In the genomic region with DNA sequence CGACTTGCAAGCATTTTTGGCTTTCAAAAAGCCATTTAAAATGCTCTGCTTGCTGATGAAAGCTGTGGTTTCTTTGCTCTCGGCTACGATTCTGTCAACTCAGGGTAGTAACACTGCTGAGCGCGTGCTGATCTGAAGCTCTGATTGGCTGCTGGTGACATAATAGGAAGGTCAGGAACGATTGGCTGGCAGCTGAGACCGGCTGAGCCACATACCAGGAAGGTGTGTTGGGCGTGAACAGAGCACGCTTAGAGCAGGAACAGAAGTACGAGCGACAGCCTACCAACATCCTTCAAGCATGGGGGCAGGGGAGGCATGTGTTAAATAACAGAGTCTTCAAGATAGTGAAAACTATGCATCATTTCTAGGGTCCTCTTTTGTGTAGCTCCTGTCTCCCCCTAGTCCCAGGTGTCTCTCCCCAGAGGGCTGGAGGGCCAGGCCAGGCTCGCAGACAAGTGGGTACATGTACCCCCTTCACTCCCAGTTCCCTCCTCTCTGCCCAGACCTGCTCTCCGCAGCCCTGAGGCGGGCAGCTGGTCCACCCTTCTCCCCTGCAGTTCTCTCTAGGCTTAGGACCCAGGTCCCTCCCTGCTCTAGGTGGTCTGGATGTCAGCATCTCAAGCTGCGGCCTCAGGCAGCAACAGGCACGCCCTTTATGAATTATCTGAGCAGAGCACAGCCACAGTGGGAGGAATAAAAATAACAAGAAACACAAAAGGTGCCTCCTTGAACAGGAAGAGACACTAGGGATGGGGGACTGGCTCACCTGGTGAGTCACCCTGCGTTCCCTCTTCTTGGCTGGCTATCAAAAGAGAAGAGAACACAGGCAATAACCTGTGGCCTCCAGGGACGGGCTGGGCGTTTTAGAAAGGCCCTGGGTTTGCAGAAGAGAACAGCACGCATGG, we compare ENCODE assay signal across 8 cellular contexts.
A peak's percentile ranks its signal among the peaks of the same experiment; 100 is the strongest.
DNase-seq lines count a peak whose midpoint lies in the region; ATAC-seq and TF ChIP-seq lines count a peak whose summit lies in the region.

No MANE protein-coding gene starts in this region.

- peaks cover 32% of the 10 kb centered on the region for H3K4me1 Mint-ChIP-seq in mesothelial cell of epicardium

- DNase-seq in AG08395 (ENCODE audit: low spot score) (peak; percentile 95), NCI-H526 (lab: John Stamatoyannopoulos, UW) (peak; percentile 84 to 90), mesothelial cell of epicardium (ENCODE audit: low spot score in 2 of 2, unreplicated experiment in 2 of 2) (peak; percentile 68 to 81)
- peak; percentile 47 to 61 for DNase-seq in activated CD8-positive, alpha-beta memory T cell treated with anti-CD3 and anti-CD28 coated beads for 1 hour (ENCODE audit: extremely low read depth in 1 of 2, low read depth in 1 of 2)
- peak; percentile 57 to 78 (median 70) for DNase-seq in effector memory CD4-positive, alpha-beta T cell
- DNase-seq in stimulated activated CD8-positive, alpha-beta memory T cell treated with anti-CD3 and anti-CD28 coated beads, Interleukin-15, amount 100 ng/mL, for 48 hours (ENCODE audit: low read depth in 2 of 2), result peak; percentile 55 to 72

- H3K9me3 ChIP-seq in effector memory CD4-positive, alpha-beta T cell (ENCODE audit: control insufficient read depth, low read length), result no peaks in the 10 kb centered on the region

- H3K4me1 ChIP-seq in effector memory CD4-positive, alpha-beta T cell (ENCODE audit: control insufficient read depth, insufficient read depth, low read length, poor library complexity, severe bottlenecking), result peaks cover 5% of the 10 kb centered on the region

- peak overlapping the region; percentile 96 for H3K27ac Mint-ChIP-seq in mesothelial cell of epicardium

- H3K27me3 Mint-ChIP-seq in mesothelial cell of epicardium (ENCODE audit: low read depth), result no peaks in the 10 kb centered on the region

- no peak for TF ChIP-seq CTCF in mesothelial cell of epicardium (IDR thresholded peaks at IDR 0.05; ENCODE audit: unreplicated experiment)

- peak overlapping the region; percentile 21 for H3K27ac ChIP-seq in effector memory CD4-positive, alpha-beta T cell (ENCODE audit: insufficient read depth, low read length, poor library complexity, severe bottlenecking)

- peak overlapping the region; percentile 17 for H3K4me3 ChIP-seq in effector memory CD4-positive, alpha-beta T cell (ENCODE audit: insufficient read depth, low read depth, low read length, poor library complexity, severe bottlenecking)

- peak overlapping the region; percentile 28 for H3K4me3 Mint-ChIP-seq in mesothelial cell of epicardium

- H3K36me3 Mint-ChIP-seq in mesothelial cell of epicardium, result peaks cover 3% of the 10 kb centered on the region

- ATAC-seq in GM19023 (IDR thresholded peaks at IDR 0.05; ENCODE audit: unreplicated experiment), result peak; percentile 100
- peak; percentile 92 for ATAC-seq in HG03196 (IDR thresholded peaks at IDR 0.05; ENCODE audit: unreplicated experiment)

- no peaks in the 10 kb centered on the region for H3K27me3 ChIP-seq in effector memory CD4-positive, alpha-beta T cell (replicated peaks; ENCODE audit: control insufficient read depth, insufficient read depth, low read length, poor library complexity, severe bottlenecking)

- no peaks in the 10 kb centered on the region for H3K36me3 ChIP-seq in effector memory CD4-positive, alpha-beta T cell (ENCODE audit: control insufficient read depth, insufficient read depth, low read length)

- H3K9me3 Mint-ChIP-seq in mesothelial cell of epicardium, result peaks cover 4% of the 10 kb centered on the region

Comparison
In these comparisons a context has a peak if more than half of its experiments do, and no peak if none do; other contexts are left out.
1. Peak in every context shown above with its lines: DNase-seq, ATAC-seq, H3K4me3 ChIP-seq and H3K27ac ChIP-seq.